18 cellular contexts compared by ENCODE assay signal in genomic region chr2:128501022-128501690, GRCh38.
"Had no signal": no experiment of that assay in that cellular context is flagged by ENCODE, and none has a peak within 500 bp of the region (broad histone marks: within the 10 kb centered on the region; RNA-seq: fewer than 3 reads in every experiment).

No MANE protein-coding gene starts in this region.

- H3K36me3 ChIP-seq: ascending aorta, breast epithelium, lower lobe of right lung, pancreas, suprapubic skin had no signal

- H3K27me3 ChIP-seq: ascending aorta, breast epithelium, pancreas, suprapubic skin had no signal

- H3K4me3 ChIP-seq: ascending aorta, breast epithelium, lower lobe of right lung, pancreas, suprapubic skin had no signal

- H3K9me3 ChIP-seq: ascending aorta, breast epithelium, lower lobe of right lung, pancreas, suprapubic skin had no signal

- DNase-seq: activated CD4-positive, alpha-beta T cell treated with anti-CD3 and anti-CD28 coated beads, Interleukin-2, amount 10 ng/mL, durations not matched to agents 7 days and 5 days; activated CD4-positive, CD25-positive, alpha-beta regulatory T cell; activated naive CD4-positive, alpha-beta T cell treated with anti-CD3 and anti-CD28 coated beads, Interleukin-2, amount 10 ng/mL, durations not matched to agents 7 days and 5 days; cerebellar nuclear complex; effector memory CD8-positive, alpha-beta T cell; foreskin melanocyte; kidney glomerular epithelial cell; lower lobe of right lung; midbrain; retina; stimulated activated CD4-positive, alpha-beta T cell treated with anti-CD3 and anti-CD28 coated beads, Interleukin-2, amount 100 ng/mL, for 48 hours; stimulated activated naive CD4-positive, alpha-beta T cell; trophoblast cell had no signal

- H3K4me1 ChIP-seq: ascending aorta, breast epithelium, pancreas, suprapubic skin had no signal

- ATAC-seq: effector memory CD8-positive, alpha-beta T cell; lower lobe of right lung; pancreas had no signal

- H3K27ac ChIP-seq: ascending aorta, breast epithelium, epithelial cell of prostate, lower lobe of right lung, pancreas, suprapubic skin had no signal
